Comparison of ENCODE assay signal across 1 cellular context in genomic region chr2:11505652-11506610, GRCh38.
TF ChIP-seq lines count a peak whose summit lies in the region.

No MANE protein-coding gene starts in this region.

TF ChIP-seq in HepG2, 621 proteins besides CTCF, POLR2A, EP300 and RAD21 (continued from another document and continues in another):
- TF ChIP-seq, protein P1, sequence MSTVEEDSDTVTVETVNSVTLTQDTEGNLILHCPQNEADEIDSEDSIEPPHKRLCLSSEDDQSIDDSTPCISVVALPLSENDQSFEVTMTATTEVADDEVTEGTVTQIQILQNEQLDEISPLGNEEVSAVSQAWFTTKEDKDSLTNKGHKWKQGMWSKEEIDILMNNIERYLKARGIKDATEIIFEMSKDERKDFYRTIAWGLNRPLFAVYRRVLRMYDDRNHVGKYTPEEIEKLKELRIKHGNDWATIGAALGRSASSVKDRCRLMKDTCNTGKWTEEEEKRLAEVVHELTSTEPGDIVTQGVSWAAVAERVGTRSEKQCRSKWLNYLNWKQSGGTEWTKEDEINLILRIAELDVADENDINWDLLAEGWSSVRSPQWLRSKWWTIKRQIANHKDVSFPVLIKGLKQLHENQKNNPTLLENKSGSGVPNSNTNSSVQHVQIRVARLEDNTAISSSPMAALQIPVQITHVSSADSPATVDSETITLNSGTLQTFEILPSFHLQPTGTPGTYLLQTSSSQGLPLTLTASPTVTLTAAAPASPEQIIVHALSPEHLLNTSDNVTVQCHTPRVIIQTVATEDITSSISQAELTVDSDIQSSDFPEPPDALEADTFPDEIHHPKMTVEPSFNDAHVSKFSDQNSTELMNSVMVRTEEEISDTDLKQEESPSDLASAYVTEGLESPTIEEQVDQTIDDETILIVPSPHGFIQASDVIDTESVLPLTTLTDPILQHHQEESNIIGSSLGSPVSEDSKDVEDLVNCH (CRISPR knock-in tag; IDR thresholded peaks at IDR 0.05) = 0 out of 2 replicates have a peak, but pooled peaks have one; percentile 39
- TF ChIP-seq ZBTB20 (CRISPR knock-in tag; IDR thresholded peaks at IDR 0.05; ENCODE audit: borderline replicate concordance, low read depth) (peak; percentile 63; the same call in 1 of the 2 replicates), AGO2 (optimal IDR thresholded peaks at IDR 0.05; ENCODE audit: low read depth, low read length) (no peak), NR2F1 (CRISPR knock-in tag; IDR thresholded peaks at IDR 0.05) (peak in 1 of 2 experiments; percentile 32; a peak in 1 of 4 replicates), KDM1A (CRISPR knock-in tag; IDR thresholded peaks at IDR 0.05) (peak; percentile 78), NAIF1 (CRISPR knock-in tag; IDR thresholded peaks at IDR 0.05; ENCODE audit: borderline replicate concordance) (peak; percentile 94), ELF4 (CRISPR knock-in tag; IDR thresholded peaks at IDR 0.05; ENCODE audit: borderline replicate concordance) (no peak), GATA4 (IDR thresholded peaks at IDR 0.05; ENCODE audit: borderline replicate concordance, low read depth) (0 out of 2 replicates have a peak, but pooled peaks have one; percentile 80), ZBTB37 (CRISPR knock-in tag; IDR thresholded peaks at IDR 0.05) (peak; percentile 91), ZNF572 (CRISPR knock-in tag; IDR thresholded peaks at IDR 0.05) (no peak), DNMT3B (CRISPR knock-in tag; conservative IDR thresholded peaks at IDR 0.05) (peak; percentile 87; the same call in 1 of the 2 replicates), TARDBP (CRISPR knock-in tag; IDR thresholded peaks at IDR 0.05) (peak; percentile 79), HOXA9 (CRISPR knock-in tag; IDR thresholded peaks at IDR 0.05; ENCODE audit: borderline replicate concordance) (no peak), ZNF446 (CRISPR knock-in tag; IDR thresholded peaks at IDR 0.05) (no peak), ISX (CRISPR knock-in tag; conservative IDR thresholded peaks at IDR 0.05) (no peak), ZNF724P (CRISPR knock-in tag; IDR thresholded peaks at IDR 0.05; ENCODE audit: borderline replicate concordance) (no peak), ZNF703 (CRISPR knock-in tag; IDR thresholded peaks at IDR 0.05; ENCODE audit: borderline replicate concordance) (0 out of 2 replicates have a peak, but pooled peaks have one; percentile 36), ZNF737 (CRISPR knock-in tag; IDR thresholded peaks at IDR 0.05; ENCODE audit: borderline replicate concordance) (no peak), ZNF24 (IDR thresholded peaks at IDR 0.05) (no peak), MAFF (IDR thresholded peaks at IDR 0.05; ENCODE audit: low read depth, low read length) (no peak), FOXO1 (CRISPR knock-in tag; IDR thresholded peaks at IDR 0.05) (peak; percentile 85), ZBTB42 (CRISPR knock-in tag; IDR thresholded peaks at IDR 0.05) (peak; percentile 85), ZFP36L2 (CRISPR knock-in tag; IDR thresholded peaks at IDR 0.05) (no peak), ZNF720 (CRISPR knock-in tag; IDR thresholded peaks at IDR 0.05) (no peak), NKX3-1 (CRISPR knock-in tag; IDR thresholded peaks at IDR 0.05) (no peak), ZNF792 (CRISPR knock-in tag; IDR thresholded peaks at IDR 0.05) (peak; percentile 71; the same call in 1 of the 2 replicates), ZBTB25 (CRISPR knock-in tag; IDR thresholded peaks at IDR 0.05) (peak; percentile 78; the same call in 1 of the 2 replicates), ZNF775 (CRISPR knock-in tag; IDR thresholded peaks at IDR 0.05; ENCODE audit: borderline replicate concordance) (no peak), JUND (CRISPR knock-in tag; IDR thresholded peaks at IDR 0.05) (no peak; the same call in 1 of the 2 replicates), HNF1B (CRISPR knock-in tag; IDR thresholded peaks at IDR 0.05) (peak; percentile 98), PCBP1 (IDR thresholded peaks at IDR 0.05; ENCODE audit: borderline replicate concordance, low read depth, low read length) (no peak), RERE (CRISPR knock-in tag; IDR thresholded peaks at IDR 0.05; ENCODE audit: low read depth) (peak; percentile 78), TBP (CRISPR knock-in tag; IDR thresholded peaks at IDR 0.05) (no peak), TOPORS (CRISPR knock-in tag; IDR thresholded peaks at IDR 0.05) (peak; percentile 91), ZNF788 (CRISPR knock-in tag; IDR thresholded peaks at IDR 0.05; ENCODE audit: borderline replicate concordance) (no peak), RFX1 (IDR thresholded peaks at IDR 0.05) (no peak), SRF (IDR thresholded peaks at IDR 0.05; ENCODE audit: low read depth, low read length) (no peak), ZNF136 (CRISPR knock-in tag; IDR thresholded peaks at IDR 0.05; ENCODE audit: low read depth) (peak; percentile 33; the same call in 1 of the 2 replicates), JARID2 (CRISPR knock-in tag; IDR thresholded peaks at IDR 0.05; ENCODE audit: insufficient replicate concordance) (no peak), TAF15 (IDR thresholded peaks at IDR 0.05; ENCODE audit: low read depth, low read length, poor library complexity, severe bottlenecking) (no peak), ZNF44 (CRISPR knock-in tag; IDR thresholded peaks at IDR 0.05) (no peak; the same call in 1 of the 2 replicates), MEIS1 (CRISPR knock-in tag; IDR thresholded peaks at IDR 0.05; ENCODE audit: borderline replicate concordance) (peak; percentile 92), ZNF414 (CRISPR knock-in tag; IDR thresholded peaks at IDR 0.05) (peak; percentile 34; the same call in 1 of the 2 replicates), ZNF749 (CRISPR knock-in tag; IDR thresholded peaks at IDR 0.05; ENCODE audit: borderline replicate concordance) (peak; percentile 90; the same call in 1 of the 2 replicates), ZEB1 (IDR thresholded peaks at IDR 0.05; ENCODE audit: insufficient replicate concordance, low read depth) (peak; percentile 85), TAF1 (CRISPR knock-in tag; IDR thresholded peaks at IDR 0.05) (0 out of 2 replicates have a peak, but pooled peaks have one; percentile 34), ZFP41 (CRISPR knock-in tag; IDR thresholded peaks at IDR 0.05; ENCODE audit: borderline replicate concordance) (peak; percentile 79; the same call in 1 of the 2 replicates)
- TF ChIP-seq, protein P2, sequence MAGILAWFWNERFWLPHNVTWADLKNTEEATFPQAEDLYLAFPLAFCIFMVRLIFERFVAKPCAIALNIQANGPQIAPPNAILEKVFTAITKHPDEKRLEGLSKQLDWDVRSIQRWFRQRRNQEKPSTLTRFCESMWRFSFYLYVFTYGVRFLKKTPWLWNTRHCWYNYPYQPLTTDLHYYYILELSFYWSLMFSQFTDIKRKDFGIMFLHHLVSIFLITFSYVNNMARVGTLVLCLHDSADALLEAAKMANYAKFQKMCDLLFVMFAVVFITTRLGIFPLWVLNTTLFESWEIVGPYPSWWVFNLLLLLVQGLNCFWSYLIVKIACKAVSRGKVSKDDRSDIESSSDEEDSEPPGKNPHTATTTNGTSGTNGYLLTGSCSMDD (CRISPR knock-in tag; IDR thresholded peaks at IDR 0.05) = no peak
- TF ChIP-seq, protein P3, sequence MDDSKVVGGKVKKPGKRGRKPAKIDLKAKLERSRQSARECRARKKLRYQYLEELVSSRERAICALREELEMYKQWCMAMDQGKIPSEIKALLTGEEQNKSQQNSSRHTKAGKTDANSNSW (CRISPR knock-in tag; IDR thresholded peaks at IDR 0.05; ENCODE audit: borderline replicate concordance) = no peak
- TF ChIP-seq, protein P4, sequence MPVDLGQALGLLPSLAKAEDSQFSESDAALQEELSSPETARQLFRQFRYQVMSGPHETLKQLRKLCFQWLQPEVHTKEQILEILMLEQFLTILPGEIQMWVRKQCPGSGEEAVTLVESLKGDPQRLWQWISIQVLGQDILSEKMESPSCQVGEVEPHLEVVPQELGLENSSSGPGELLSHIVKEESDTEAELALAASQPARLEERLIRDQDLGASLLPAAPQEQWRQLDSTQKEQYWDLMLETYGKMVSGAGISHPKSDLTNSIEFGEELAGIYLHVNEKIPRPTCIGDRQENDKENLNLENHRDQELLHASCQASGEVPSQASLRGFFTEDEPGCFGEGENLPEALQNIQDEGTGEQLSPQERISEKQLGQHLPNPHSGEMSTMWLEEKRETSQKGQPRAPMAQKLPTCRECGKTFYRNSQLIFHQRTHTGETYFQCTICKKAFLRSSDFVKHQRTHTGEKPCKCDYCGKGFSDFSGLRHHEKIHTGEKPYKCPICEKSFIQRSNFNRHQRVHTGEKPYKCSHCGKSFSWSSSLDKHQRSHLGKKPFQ (CRISPR knock-in tag; IDR thresholded peaks at IDR 0.05; ENCODE audit: insufficient replicate concordance) = peak; percentile 61
- TF ChIP-seq, protein P5, sequence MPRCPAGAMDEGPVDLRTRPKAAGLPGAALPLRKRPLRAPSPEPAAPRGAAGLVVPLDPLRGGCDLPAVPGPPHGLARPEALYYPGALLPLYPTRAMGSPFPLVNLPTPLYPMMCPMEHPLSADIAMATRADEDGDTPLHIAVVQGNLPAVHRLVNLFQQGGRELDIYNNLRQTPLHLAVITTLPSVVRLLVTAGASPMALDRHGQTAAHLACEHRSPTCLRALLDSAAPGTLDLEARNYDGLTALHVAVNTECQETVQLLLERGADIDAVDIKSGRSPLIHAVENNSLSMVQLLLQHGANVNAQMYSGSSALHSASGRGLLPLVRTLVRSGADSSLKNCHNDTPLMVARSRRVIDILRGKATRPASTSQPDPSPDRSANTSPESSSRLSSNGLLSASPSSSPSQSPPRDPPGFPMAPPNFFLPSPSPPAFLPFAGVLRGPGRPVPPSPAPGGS (CRISPR knock-in tag; IDR thresholded peaks at IDR 0.05) = peak; percentile 22
